Comparison of ENCODE assay signal across 12 cellular contexts in genomic region chr1:87115317-87115885, GRCh38.
DNase-seq lines count a peak whose midpoint lies in the region; ATAC-seq and TF ChIP-seq lines count a peak whose summit lies in the region.
"Had no signal": no experiment of that assay in that cellular context is flagged by ENCODE, and none has a peak within 500 bp of the region (broad histone marks: within the 10 kb centered on the region; RNA-seq: fewer than 3 reads in every experiment).

No MANE protein-coding gene starts in this region.

- DNase-seq in EL (peak; percentile 92), M059J (ENCODE audit: low read depth) (peak; percentile 97), epithelial cell of proximal tubule (ENCODE audit: low read depth) (peak; percentile 23), retinal pigment epithelial cell (ENCODE audit: low read depth) (peak; percentile 89), NCI-H187 treated with DMSO at 0.1 percent for 48 hours (lab: John Stamatoyannopoulos, UW) (no peak), iPS-NIHi11 (ENCODE audit: low spot score) (no peak)
- DNase-seq: activated CD4-positive, alpha-beta memory T cell treated with anti-CD3 and anti-CD28 coated beads, Interleukin-2, amount 10 ng/mL, durations not matched to agents 7 days and 5 days; DND-41; effector CD8-positive, alpha-beta T cell; naive B cell had no signal

- no peak overlapping the region for H3K4me3 ChIP-seq in epithelial cell of proximal tubule (ENCODE audit: low read depth, low read length)
- no peak overlapping the region for H3K4me3 ChIP-seq in retinal pigment epithelial cell (ENCODE audit: low read length)

- ATAC-seq in GM18868 (IDR thresholded peaks at IDR 0.05; ENCODE audit: unreplicated experiment) = no peak
- ATAC-seq: activated naive CD4-positive, alpha-beta T cell treated with anti-CD3 and anti-CD28 coated beads, Interleukin-2, amount 50 U/mL, for 72 hours had no signal

- TF ChIP-seq CTCF in epithelial cell of proximal tubule (conservative IDR thresholded peaks at IDR 0.05; ENCODE audit: low read depth, low read length) (no peak), retinal pigment epithelial cell (conservative IDR thresholded peaks at IDR 0.05; ENCODE audit: low read depth, low read length) (no peak)

Comparison
In these comparisons a context has a peak if more than half of its experiments do, and no peak if none do; other contexts are left out.
1. DNase-seq: peak in EL (single experiment), M059J (single experiment), epithelial cell of proximal tubule (single experiment) and retinal pigment epithelial cell (single experiment); none in NCI-H187 treated with DMSO at 0.1 percent for 48 hours (single experiment) and iPS-NIHi11 (single experiment).